Comparison of ENCODE assay signal across 9 cellular contexts in the genomic region with DNA sequence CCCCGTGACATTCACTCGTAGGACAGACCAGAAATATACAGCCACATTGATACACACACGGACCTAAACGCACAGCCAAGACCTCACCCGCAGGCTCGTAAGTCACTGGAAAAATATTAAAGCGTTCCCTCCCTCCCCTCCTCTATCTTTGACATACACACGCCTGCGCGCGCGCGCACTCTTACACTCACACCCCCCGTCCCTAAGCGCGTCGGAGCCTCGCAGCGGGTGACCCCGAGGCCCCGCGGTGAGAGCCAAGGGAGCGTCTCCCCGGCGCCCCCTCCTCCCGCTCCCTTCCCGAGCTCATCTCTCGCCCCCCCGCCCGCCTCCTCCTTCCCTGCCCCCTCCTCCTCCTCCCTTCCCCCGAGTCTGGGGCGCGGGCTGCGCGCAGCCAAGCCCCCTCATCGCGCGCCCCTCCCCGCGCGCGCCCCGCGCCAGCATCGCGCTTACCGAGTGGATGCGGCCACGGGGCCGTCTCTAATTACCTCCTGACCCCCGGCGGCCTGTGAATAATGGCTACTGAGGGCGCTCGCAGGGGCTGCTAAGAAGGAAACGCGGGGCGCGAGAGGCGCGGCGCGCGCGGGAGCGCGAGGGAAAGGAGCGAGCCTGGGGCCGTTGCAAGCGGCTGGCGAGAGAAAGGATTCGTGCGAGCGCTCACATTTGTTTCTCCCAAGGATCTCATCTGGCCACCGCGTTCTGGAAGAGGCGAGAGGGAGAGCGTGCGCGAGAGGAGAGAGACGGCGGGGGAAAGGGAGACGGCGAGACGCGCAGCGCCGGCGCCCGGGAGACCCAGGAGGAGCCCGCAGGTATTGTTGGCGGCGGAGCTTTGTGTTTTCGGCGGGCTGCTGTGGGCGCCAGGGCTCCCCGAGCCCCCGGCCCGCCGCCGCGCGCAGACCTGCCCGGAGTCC. TPM values are rescaled to one million over a fixed set of nuclear protein-coding genes. Genes with fewer than 3 reads are reported as not detected.
DNase-seq lines count a peak whose midpoint lies in the region; ATAC-seq, FAIRE-seq and TF ChIP-seq lines count a peak whose summit lies in the region.
"Had no signal": no experiment of that assay in that cellular context is flagged by ENCODE, and none has a peak within 500 bp of the region (broad histone marks: within the 10 kb centered on the region; RNA-seq: fewer than 3 reads in every experiment).

No MANE protein-coding gene starts in this region.

- TF ChIP-seq POLR2A in GM12878 (IDR thresholded peaks at IDR 0.05; ENCODE audit: low read depth, low read length): peak; percentile 52

- H4K20me1 ChIP-seq in OCI-LY3 (ENCODE audit: insufficient read depth, low read length) (no peaks in the 10 kb centered on the region), GM12878 (ENCODE audit: control insufficient read depth, insufficient read depth) (no peaks in the 10 kb centered on the region; the same call in 1 of the 2 replicates)

- 11% methylated on average over 74 of the region's 103 CpGs for WGBS in GM12878 (ENCODE audit: insufficient coverage, insufficient replicate concordance, low lambda C conversion rate, missing lambda C conversion rate)

- H2AFZ ChIP-seq in OCI-LY3 (ENCODE audit: low read depth, low read length) (no peak overlapping the region), GM12878 (ENCODE audit: control insufficient read depth, low read depth, low read length) (peak overlapping the region; percentile 58)

- no peak for FAIRE-seq in GM12878 (lab: Jason Lieb, UNC)
- FAIRE-seq: TTC549 had no signal

- POLR2A ChIA-PET in GM12878 (lab: Charles Lee): interaction anchor here (0.6 to 1.1 kb wide), 5 partner anchors 10 to 111 kb away, joined by 3 to 6 read pairs (median 5); no protein-coding TSS in a partner anchor

- H3K4me2 ChIP-seq in OCI-LY3 (ENCODE audit: low read length): peak overlapping the region; percentile 59
- H3K4me2 ChIP-seq in GM12878 (ENCODE audit: control insufficient read depth, insufficient read depth): peak overlapping the region; percentile 92

- H3K4me1 ChIP-seq in OCI-LY3 (ENCODE audit: low read length) (no peaks in the 10 kb centered on the region), GM12878 (ENCODE audit: control insufficient read depth, insufficient read depth, low read length) (peaks cover 11% of the 10 kb centered on the region)

- H3K9me3 ChIP-seq in OCI-LY3 (ENCODE audit: insufficient read depth, low read length): no peaks in the 10 kb centered on the region
- no peaks in the 10 kb centered on the region for H3K9me3 ChIP-seq in GM12878 (replicated peaks; ENCODE audit: control insufficient read depth, insufficient read depth, low read length)

- H3K79me2 ChIP-seq in OCI-LY3 (ENCODE audit: low read length): no peaks in the 10 kb centered on the region
- H3K79me2 ChIP-seq in GM12878 (ENCODE audit: control insufficient read depth, insufficient read depth, low read length): no peaks in the 10 kb centered on the region; the same call in none of the 2 replicates

- RAD21 ChIA-PET in GM12878 (lab: Charles Lee; ENCODE audit: unreplicated experiment): interaction anchor here (0.6 to 1.1 kb wide), 4 partner anchors 9 to 139 kb away, joined by 3 to 4 read pairs (median 4); no protein-coding TSS in a partner anchor

- peak; percentile 82 for DNase-seq in GM13977 (ENCODE audit: low spot score)
- DNase-seq in GM12878 (ENCODE audit: low read depth, low spot score): no peak
- peak; percentile 70 for DNase-seq in iPS-NIHi11 (ENCODE audit: low spot score)
- DNase-seq in NCI-H1048 (lab: John Stamatoyannopoulos, UW): no peak
- DNase-seq in mucosa of gallbladder (ENCODE audit: low spot score): no peak

- TF ChIP-seq RAD21 in GM12878 (IDR thresholded peaks at IDR 0.05; ENCODE audit: insufficient read depth, low read depth, low read length): no peak

- TF ChIP-seq CTCF in GM13977 (IDR thresholded peaks at IDR 0.05; ENCODE audit: extremely low read depth, insufficient read depth, missing control alignments) (no peak), OCI-LY3 (IDR thresholded peaks at IDR 0.05; ENCODE audit: low read depth, low read length) (no peak), GM12878 (IDR thresholded peaks at IDR 0.05 in 2 of 3, conservative IDR thresholded peaks at IDR 0.05 in 1 of 3; ENCODE audit: control insufficient read depth in 2 of 3, extremely low read depth in 1 of 3, insufficient read depth in 1 of 3, low read depth in 3 of 3, low read length in 3 of 3) (no peak)

- TF ChIP-seq EP300 in GM12878 (IDR thresholded peaks at IDR 0.05; ENCODE audit: borderline replicate concordance in 1 of 2, control insufficient read depth in 1 of 2, low read depth in 2 of 2, low read length in 2 of 2): no peak

- no peak overlapping the region for H3K9ac ChIP-seq in OCI-LY3 (ENCODE audit: low read length)
- peak overlapping the region; percentile 62 for H3K9ac ChIP-seq in GM12878 (ENCODE audit: control insufficient read depth, insufficient read depth, low read length)

- H3K4me3 ChIP-seq in OCI-LY3 (ENCODE audit: low read length) (peak overlapping the region; percentile 62), GM12878 (peak overlapping the region; percentile 84), skin epidermis (peak overlapping the region; percentile 26 to 62 (median 49))

- CTCF ChIA-PET in GM12878 (lab: Yijun Ruan, JAX): interaction anchor here (1.0 to 1.6 kb wide), 2 partner anchors 8 to 44 kb away, joined by 4 read pairs; no protein-coding TSS in a partner anchor

- H3K36me3 ChIP-seq in OCI-LY3 (replicated peaks; ENCODE audit: low read depth, low read length): no peaks in the 10 kb centered on the region
- peaks cover 0 to 5% of the 10 kb centered on the region in 2 experiments; a peak in 2 of 4 replicates for H3K36me3 ChIP-seq in GM12878 (ENCODE audit: control insufficient read depth in 2 of 2, insufficient read depth in 2 of 2, low read length in 1 of 2)

- intact Hi-C loops in GM12878 (cut with micrococcal nuclease; ENCODE audit: unreplicated experiment): no loop called here

- ATAC-seq in GM12878 (peak; percentile 66), GM21390 (IDR thresholded peaks at IDR 0.05; ENCODE audit: unreplicated experiment) (no peak)

- H3K27me3 ChIP-seq in OCI-LY3 (ENCODE audit: low read depth, low read length) (no peaks in the 10 kb centered on the region), GM12878 (replicated peaks in 1 of 2; ENCODE audit: control insufficient read depth in 2 of 2, insufficient read depth in 2 of 2, low read length in 1 of 2) (no peaks in the 10 kb centered on the region)

- no peak overlapping the region for H3K27ac ChIP-seq in OCI-LY3 (ENCODE audit: low read length)
- no peak overlapping the region for H3K27ac ChIP-seq in GM12878 (ENCODE audit: control insufficient read depth, insufficient read depth)
- peak overlapping the region in 15 of 21 experiments; percentile 2 to 81 (median 62) for H3K27ac ChIP-seq in skin epidermis

- in situ Hi-C loops in GM13977 (cut with MboI; ENCODE audit: low pct_unique_long_range_greater_than_20kb, low sequenced_read_pairs, unreplicated experiment) (no loop called here), GM12878 (cut with MboI) (no loop called here)

- SMC1A ChIA-PET in GM12878 (lab: Charles Lee; ENCODE audit: uncharacterized antibody, unreplicated experiment): no interaction called here

- no TSS peak for BruUV-seq in GM12878 (replicated peaks; lab: Mats Ljungman, UMichigan)

TF ChIP-seq in GM12878, 131 proteins besides CTCF, POLR2A, EP300 and RAD21 (continues in another document):
- TF ChIP-seq SIN3A (IDR thresholded peaks at IDR 0.05; ENCODE audit: low read depth, low read length): no peak
- no peak for TF ChIP-seq RUNX3 (IDR thresholded peaks at IDR 0.05; ENCODE audit: low read length)
- 0 out of 2 replicates have a peak, but pooled peaks have one; percentile 4 for TF ChIP-seq NRF1 (conservative IDR thresholded peaks at IDR 0.05; ENCODE audit: low read depth, low read length)
- TF ChIP-seq GATAD2B (conservative IDR thresholded peaks at IDR 0.05; ENCODE audit: low read depth): 0 out of 2 replicates have a peak, but pooled peaks have one; percentile 39
- TF ChIP-seq NR2F1 (conservative IDR thresholded peaks at IDR 0.05): peak; percentile 39; the same call in 1 of the 2 replicates
- TF ChIP-seq HDAC6 (IDR thresholded peaks at IDR 0.05; ENCODE audit: unreplicated experiment): peak; percentile 97
- no peak for TF ChIP-seq ZNF274 (IDR thresholded peaks at IDR 0.05; ENCODE audit: insufficient read depth, insufficient read length)
- peak; percentile 49; the same call in 1 of the 2 replicates for TF ChIP-seq RB1 (IDR thresholded peaks at IDR 0.05; ENCODE audit: borderline replicate concordance)
- TF ChIP-seq MXI1 (IDR thresholded peaks at IDR 0.05; ENCODE audit: low read depth, low read length): 0 out of 2 replicates have a peak, but pooled peaks have one; percentile 16
- TF ChIP-seq HDGF (IDR thresholded peaks at IDR 0.05): 0 out of 2 replicates have a peak, but pooled peaks have one; percentile 0
- no peak for TF ChIP-seq MTA2 (IDR thresholded peaks at IDR 0.05; ENCODE audit: low read depth)
- peak; percentile 27; the same call in 1 of the 2 replicates for TF ChIP-seq YY1 (IDR thresholded peaks at IDR 0.05; ENCODE audit: low read depth, low read length)
- TF ChIP-seq DPF2 (IDR thresholded peaks at IDR 0.05): 0 out of 2 replicates have a peak, but pooled peaks have one; percentile 24

RNA-seq across cellular contexts. Expression of a gene that starts 42.4 kb away (rescaled TPM):
- total RNA-seq in GM12878 (2013; cell fraction: nucleolus; rRNA removed): 66.1 and 73.4 TPM in 2 replicates
- total RNA-seq in GM12878 (2014; rRNA removed) (7.2 and 7.4 TPM in 2 replicates), GM12878 (2014; rRNA removed; fragmentation: Illumina TruSeq; extraction: Trizol) (7.9 and 8.7 TPM in 2 replicates), GM12878 (2021) (35.4 and 37.7 TPM in 2 replicates), mucosa of gallbladder (60.3 TPM)
- polyA plus RNA-seq in GM12878 (2011; ENCODE audit: low read depth): 3.1 TPM
- polyA plus RNA-seq in GM12878 (2011; rRNA removed) (4.0 and 5.4 TPM in 2 replicates), GM12878 (2014; fragmentation: Illumina TruSeq; extraction: Trizol) (2.5 and 5.9 TPM in 2 replicates), GM12878 (2014; fragmentation: Nextera tagmentation; extraction: Ambion mirVana) (under 1 TPM; 0.66 to 0.74 TPM), GM12878 (2014; rRNA removed) (19.2 and 25.5 TPM in 2 replicates), GM12878 (2016; fragmentation: Nextera tagmentation; extraction: Ambion mirVana) (1 to 10 TPM; 3.1 to 6.0 TPM)
- polyA plus RNA-seq in GM12878 (2011; cell fraction: cytosol; rRNA removed): 5.7 and 7.6 TPM in 2 replicates
- polyA plus RNA-seq in GM12878 (2011; cell fraction: nucleus; rRNA removed): 20.2 and 25.6 TPM in 2 replicates
- polyA plus RNA-seq in GM12878 (2012): 8.0 and 8.1 TPM in 2 replicates
- polyA minus RNA-seq in GM12878 (2011; rRNA and poly(A)+ RNA removed): 8.1 and 11.7 TPM in 2 replicates
- polyA minus RNA-seq in GM12878 (2011; cell fraction: cytosol; rRNA and poly(A)+ RNA removed): 8.3 and 9.1 TPM in 2 replicates
- polyA minus RNA-seq in GM12878 (2011; cell fraction: nucleus; rRNA and poly(A)+ RNA removed): 10.0 and 21.0 TPM in 2 replicates

Comparison
In these comparisons a context has a peak if more than half of its experiments do, and no peak if none do; other contexts are left out.
1. DNase-seq: peak in GM13977 (single experiment) and iPS-NIHi11 (single experiment); none in GM12878 (single experiment), NCI-H1048 (single experiment) and mucosa of gallbladder (single experiment).
2. H3K27ac ChIP-seq: peak in skin epidermis (15 of 21); none in OCI-LY3 (single experiment) and GM12878 (single experiment).
3. Peak in every context shown above with its lines, with median percentiles within 50 percentile points of each other: H3K4me3 ChIP-seq.